1 cellular context compared by ENCODE assay signal in the genomic region with DNA sequence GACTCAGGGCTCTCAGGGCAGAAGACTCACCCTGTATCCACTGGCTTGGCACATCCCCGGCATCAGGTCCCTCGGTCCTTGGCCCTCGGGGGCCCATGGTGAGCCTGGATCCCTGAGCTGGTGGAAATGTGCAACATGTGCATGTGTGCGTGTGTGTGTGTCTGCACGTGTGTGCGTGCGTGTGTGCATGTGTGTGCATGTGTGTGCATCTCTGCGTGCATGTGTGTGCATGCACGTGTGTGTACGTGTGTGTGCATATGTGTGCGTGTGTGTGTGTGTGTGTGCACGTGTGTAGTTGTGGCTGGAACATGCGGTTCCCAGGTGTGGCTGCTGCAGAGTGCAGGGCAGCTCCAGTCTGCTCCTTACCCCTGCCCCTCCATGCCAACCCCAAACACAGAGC.
TF ChIP-seq lines count a peak whose summit lies in the region.

No MANE protein-coding gene starts in this region.

TF ChIP-seq in GM12878, 131 proteins besides CTCF, POLR2A, EP300 and RAD21:
- no peak for TF ChIP-seq CHD4 (IDR thresholded peaks at IDR 0.05)
- TF ChIP-seq PBX3 (IDR thresholded peaks at IDR 0.05; ENCODE audit: insufficient replicate concordance, low read depth, low read length) = peak; percentile 22
- no peak for TF ChIP-seq SIX5 (IDR thresholded peaks at IDR 0.05; ENCODE audit: low read depth, low read length, severe bottlenecking)
- TF ChIP-seq RUNX3 (IDR thresholded peaks at IDR 0.05; ENCODE audit: low read length) = no peak
- no peak for TF ChIP-seq ZBTB33 (IDR thresholded peaks at IDR 0.05)
- TF ChIP-seq, protein P1, sequence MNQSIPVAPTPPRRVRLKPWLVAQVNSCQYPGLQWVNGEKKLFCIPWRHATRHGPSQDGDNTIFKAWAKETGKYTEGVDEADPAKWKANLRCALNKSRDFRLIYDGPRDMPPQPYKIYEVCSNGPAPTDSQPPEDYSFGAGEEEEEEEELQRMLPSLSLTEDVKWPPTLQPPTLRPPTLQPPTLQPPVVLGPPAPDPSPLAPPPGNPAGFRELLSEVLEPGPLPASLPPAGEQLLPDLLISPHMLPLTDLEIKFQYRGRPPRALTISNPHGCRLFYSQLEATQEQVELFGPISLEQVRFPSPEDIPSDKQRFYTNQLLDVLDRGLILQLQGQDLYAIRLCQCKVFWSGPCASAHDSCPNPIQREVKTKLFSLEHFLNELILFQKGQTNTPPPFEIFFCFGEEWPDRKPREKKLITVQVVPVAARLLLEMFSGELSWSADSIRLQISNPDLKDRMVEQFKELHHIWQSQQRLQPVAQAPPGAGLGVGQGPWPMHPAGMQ (IDR thresholded peaks at IDR 0.05; ENCODE audit: borderline replicate concordance) = no peak
- TF ChIP-seq TCF12 (IDR thresholded peaks at IDR 0.05; ENCODE audit: low read depth, low read length) = no peak
- TF ChIP-seq, protein P2, sequence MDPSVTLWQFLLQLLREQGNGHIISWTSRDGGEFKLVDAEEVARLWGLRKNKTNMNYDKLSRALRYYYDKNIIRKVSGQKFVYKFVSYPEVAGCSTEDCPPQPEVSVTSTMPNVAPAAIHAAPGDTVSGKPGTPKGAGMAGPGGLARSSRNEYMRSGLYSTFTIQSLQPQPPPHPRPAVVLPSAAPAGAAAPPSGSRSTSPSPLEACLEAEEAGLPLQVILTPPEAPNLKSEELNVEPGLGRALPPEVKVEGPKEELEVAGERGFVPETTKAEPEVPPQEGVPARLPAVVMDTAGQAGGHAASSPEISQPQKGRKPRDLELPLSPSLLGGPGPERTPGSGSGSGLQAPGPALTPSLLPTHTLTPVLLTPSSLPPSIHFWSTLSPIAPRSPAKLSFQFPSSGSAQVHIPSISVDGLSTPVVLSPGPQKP (IDR thresholded peaks at IDR 0.05; ENCODE audit: low read depth, low read length) = no peak
- TF ChIP-seq TCF3 (IDR thresholded peaks at IDR 0.05; ENCODE audit: borderline replicate concordance, insufficient read depth, low read depth, low read length) = 0 out of 2 replicates have a peak, but pooled peaks have one; percentile 62
- TF ChIP-seq, protein P3, sequence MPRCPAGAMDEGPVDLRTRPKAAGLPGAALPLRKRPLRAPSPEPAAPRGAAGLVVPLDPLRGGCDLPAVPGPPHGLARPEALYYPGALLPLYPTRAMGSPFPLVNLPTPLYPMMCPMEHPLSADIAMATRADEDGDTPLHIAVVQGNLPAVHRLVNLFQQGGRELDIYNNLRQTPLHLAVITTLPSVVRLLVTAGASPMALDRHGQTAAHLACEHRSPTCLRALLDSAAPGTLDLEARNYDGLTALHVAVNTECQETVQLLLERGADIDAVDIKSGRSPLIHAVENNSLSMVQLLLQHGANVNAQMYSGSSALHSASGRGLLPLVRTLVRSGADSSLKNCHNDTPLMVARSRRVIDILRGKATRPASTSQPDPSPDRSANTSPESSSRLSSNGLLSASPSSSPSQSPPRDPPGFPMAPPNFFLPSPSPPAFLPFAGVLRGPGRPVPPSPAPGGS (IDR thresholded peaks at IDR 0.05; ENCODE audit: borderline replicate concordance, insufficient read depth, low read depth, low read length, poor library complexity, severe bottlenecking) = peak; percentile 93
